ENCODE assay signal across 7 cellular contexts in genomic region chr5:64700765-64701164, GRCh38. TPM values are rescaled to one million over a fixed set of nuclear protein-coding genes. Genes with fewer than 3 reads are reported as not detected.
"Had no signal": no experiment of that assay in that cellular context is flagged by ENCODE, and none has a peak within 500 bp of the region (broad histone marks: within the 10 kb centered on the region; RNA-seq: fewer than 3 reads in every experiment).

No MANE protein-coding gene starts in this region.

- H3K4me3 ChIP-seq: K562 had no signal

- H3K36me3 Mint-ChIP-seq: IgD-negative memory B cell had no signal

- H3K4me3 Mint-ChIP-seq: IgD-negative memory B cell had no signal

- H3K27ac ChIP-seq: HL-60 had no signal

- DNase-seq: IMR-90, KBM-7 had no signal

- ATAC-seq: K562 had no signal

- FAIRE-seq: HTR-8/SVneo, K562 had no signal

- H3K4me1 Mint-ChIP-seq: IgD-negative memory B cell had no signal

- H3K27ac Mint-ChIP-seq: IgD-negative memory B cell had no signal

RNA-seq across cellular contexts. Expression of gene SHISAL2B, which starts 10.5 kb away (rescaled TPM):
- total RNA-seq: HT-29, IMR-90, K562 had no signal
- polyA plus RNA-seq: IgD-negative memory B cell, IMR-90, K562 had no signal
